11 cellular contexts compared by ENCODE assay signal in the genomic region with DNA sequence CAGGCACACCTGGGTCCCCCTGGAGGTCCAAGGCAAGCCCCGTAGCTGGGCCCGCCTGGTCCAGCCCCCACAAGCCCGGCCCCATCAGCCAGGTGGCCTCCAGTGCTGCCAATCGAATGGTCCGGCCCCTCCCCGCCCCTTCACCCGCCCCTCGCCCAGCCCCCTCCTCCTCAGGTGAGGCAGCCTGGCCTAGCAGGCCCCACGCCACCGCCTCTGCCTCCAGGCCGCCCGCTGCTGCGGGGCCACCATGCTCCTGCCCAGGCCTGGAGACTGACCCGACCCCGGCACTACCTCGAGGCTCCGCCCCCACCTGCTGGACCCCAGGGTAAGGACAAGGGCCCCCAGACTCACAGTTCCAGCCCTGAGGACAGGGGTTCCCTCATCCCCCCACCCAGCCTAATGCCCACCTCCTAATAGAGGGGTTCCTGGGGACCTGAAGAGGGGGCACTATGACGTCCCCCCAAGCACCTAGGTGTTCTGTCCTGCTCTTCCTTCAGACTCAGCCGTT. TPM values are rescaled to one million over a fixed set of nuclear protein-coding genes. Genes with fewer than 3 reads are reported as not detected.
A peak's percentile ranks its signal among the peaks of the same experiment; 100 is the strongest.
DNase-seq lines count a peak whose midpoint lies in the region; ATAC-seq, FAIRE-seq and TF ChIP-seq lines count a peak whose summit lies in the region.
"Had no signal": no experiment of that assay in that cellular context is flagged by ENCODE, and none has a peak within 500 bp of the region (broad histone marks: within the 10 kb centered on the region; RNA-seq: fewer than 3 reads in every experiment).

A gene (plus strand): TSS at position 174 of the 508 bp plus-strand sequence. CDS start 786 bp downstream, outside the sequence.

- H3K9ac ChIP-seq in HUES48 (ENCODE audit: low read depth, low read length) (peak within 1 kb of the TSS; percentile 53), kidney (ENCODE audit: low read length in 2 of 2) (peak within 1 kb of the TSS; percentile 85 to 87)

- TF ChIP-seq POLR2A in spleen (IDR thresholded peaks at IDR 0.05) = no peak

- H3K4me1 Mint-ChIP-seq in activated naive CD8-positive, alpha-beta T cell treated with anti-CD3 and anti-CD28 coated beads, Interleukin-2, amount 50 U/mL, for 24 hours = peaks cover 29% of the 10 kb centered on the region

- FAIRE-seq in kidney (lab: Jason Lieb, UNC) (no peak), small intestine (lab: Jason Lieb, UNC) (no peak), HTR-8/SVneo (lab: Jason Lieb, UNC) (no peak)
- FAIRE-seq: colon had no signal

- no peak for DNase-seq in activated naive CD8-positive, alpha-beta T cell treated with anti-CD3 and anti-CD28 coated beads, Interleukin-2, amount 50 U/mL, for 24 hours
- peak; percentile 92 for DNase-seq in kidney
- no peak for DNase-seq in spleen
- no peak for DNase-seq in small intestine
- no peak for DNase-seq in HTR-8/SVneo (ENCODE audit: insufficient read length, low spot score)
- no peak for DNase-seq in aorta
- DNase-seq: NCI-H1105 treated with DMSO at 0.1 percent for 48 hours, T-helper 1 cell had no signal

- no peaks in the 10 kb centered on the region for H3K27me3 ChIP-seq in HUES48 (ENCODE audit: control insufficient read depth, insufficient read depth, low read length)
- peaks cover 0 to 25% (median 0%) of the 10 kb centered on the region in 7 donors for H3K27me3 ChIP-seq in spleen (replicated peaks in 1 of 7)
- no peaks in the 10 kb centered on the region for H3K27me3 ChIP-seq in small intestine (ENCODE audit: control insufficient read depth in 2 of 2, insufficient read depth in 2 of 2, low read length in 2 of 2)
- no peaks in the 10 kb centered on the region for H3K27me3 ChIP-seq in aorta (ENCODE audit: control insufficient read depth in 1 of 2, insufficient read depth in 2 of 2, low read length in 1 of 2)

- intact Hi-C loops in kidney (cut with DNase I) (no loop called here), spleen (cut with DNase I; ENCODE audit: low total_unique reads) (no loop called here), aorta (cut with DNase I) (no loop called here)

- H3K4me3 Mint-ChIP-seq in activated naive CD8-positive, alpha-beta T cell treated with anti-CD3 and anti-CD28 coated beads, Interleukin-2, amount 50 U/mL, for 24 hours = peak within 1 kb of the TSS; percentile 51

- H3K27ac Mint-ChIP-seq in activated naive CD8-positive, alpha-beta T cell treated with anti-CD3 and anti-CD28 coated beads, Interleukin-2, amount 50 U/mL, for 24 hours = peak within 1 kb of the TSS; percentile 42

- H3K27me3 Mint-ChIP-seq in activated naive CD8-positive, alpha-beta T cell treated with anti-CD3 and anti-CD28 coated beads, Interleukin-2, amount 50 U/mL, for 24 hours = peaks cover 8% of the 10 kb centered on the region

- H3K9me3 ChIP-seq in HUES48 (ENCODE audit: control insufficient read depth, insufficient read depth, low read length) = no peaks in the 10 kb centered on the region
- no peaks in the 10 kb centered on the region for H3K9me3 ChIP-seq in kidney (ENCODE audit: control insufficient read depth in 1 of 2, low read length in 2 of 2)
- no peaks in the 10 kb centered on the region for H3K9me3 ChIP-seq in spleen
- no peaks in the 10 kb centered on the region for H3K9me3 ChIP-seq in small intestine (ENCODE audit: control insufficient read depth, low read depth)
- H3K9me3 ChIP-seq in aorta (ENCODE audit: control insufficient read depth, low read length) = no peaks in the 10 kb centered on the region

- H3K27ac ChIP-seq in HUES48 (ENCODE audit: low read depth, low read length) (peak within 1 kb of the TSS; percentile 70), kidney (ENCODE audit: low read depth in 2 of 2, low read length in 2 of 2) (peak within 1 kb of the TSS; percentile 94 to 97), spleen (peak within 1 kb of the TSS; percentile 15 to 82 (median 78)), small intestine (ENCODE audit: low read depth in 1 of 2, low read length in 1 of 2) (peak within 1 kb of the TSS in 1 of 2 donors; percentile 61), aorta (ENCODE audit: low read depth in 1 of 2, low read length in 2 of 2) (no peak within 1 kb of the TSS)

- peaks cover 22% of the 10 kb centered on the region for H3K4me1 ChIP-seq in HUES48 (ENCODE audit: control insufficient read depth, insufficient read depth, low read length)
- H3K4me1 ChIP-seq in kidney (ENCODE audit: control insufficient read depth in 1 of 2, insufficient read depth in 1 of 2, low read depth in 1 of 2, low read length in 2 of 2) = peaks cover 23 to 55% of the 10 kb centered on the region in 2 donors
- peaks cover 48 to 96% (median 79%) of the 10 kb centered on the region in 6 donors for H3K4me1 ChIP-seq in spleen
- peaks cover 0 to 13% of the 10 kb centered on the region in 2 donors for H3K4me1 ChIP-seq in small intestine (ENCODE audit: control insufficient read depth in 2 of 2, insufficient read depth in 1 of 2, low read depth in 1 of 2, low read length in 1 of 2)
- H3K4me1 ChIP-seq in aorta (ENCODE audit: control insufficient read depth in 1 of 2, insufficient read depth in 2 of 2, low read length in 2 of 2) = no peaks in the 10 kb centered on the region

- TF ChIP-seq CTCF in kidney (IDR thresholded peaks at IDR 0.05; ENCODE audit: borderline replicate concordance, extremely low read depth, insufficient read depth) = no peak
- TF ChIP-seq CTCF in spleen (IDR thresholded peaks at IDR 0.05 in 8 of 11, conservative IDR thresholded peaks at IDR 0.05 in 3 of 11) = no peak

- 49 to 78% (median 68%) methylated on average over 9 to 19 of the region's 19 CpGs for WGBS in spleen, 5 donors
- WGBS in small intestine, 3 donors = 38 to 56% (median 55%) methylated on average over 6 to 19 of the region's 19 CpGs
- WGBS in aorta, 2 donors = 40 to 51% methylated on average over 13 to 19 of the region's 19 CpGs

- H3K36me3 ChIP-seq in HUES48 (ENCODE audit: control insufficient read depth, insufficient read depth, low read length) = no peaks in the 10 kb centered on the region
- no peaks in the 10 kb centered on the region for H3K36me3 ChIP-seq in kidney (ENCODE audit: control insufficient read depth in 1 of 2, insufficient read depth in 2 of 2, low read length in 2 of 2)
- no peaks in the 10 kb centered on the region for H3K36me3 ChIP-seq in spleen
- H3K36me3 ChIP-seq in small intestine (ENCODE audit: control insufficient read depth in 2 of 2, insufficient read depth in 2 of 2, low read length in 2 of 2) = no peaks in the 10 kb centered on the region
- H3K36me3 ChIP-seq in aorta (ENCODE audit: control insufficient read depth in 1 of 2, insufficient read depth in 2 of 2, low read length in 1 of 2) = no peaks in the 10 kb centered on the region

- H3K36me3 Mint-ChIP-seq in activated naive CD8-positive, alpha-beta T cell treated with anti-CD3 and anti-CD28 coated beads, Interleukin-2, amount 50 U/mL, for 24 hours (ENCODE audit: low read depth) = no peaks in the 10 kb centered on the region

- ATAC-seq in activated naive CD8-positive, alpha-beta T cell treated with anti-CD3 and anti-CD28 coated beads, Interleukin-2, amount 50 U/mL, for 24 hours = no peak
- ATAC-seq in HG03439 (IDR thresholded peaks at IDR 0.05; ENCODE audit: unreplicated experiment) (no peak), aorta (ENCODE audit: low FRiP score) (no peak)

- H3K4me3 ChIP-seq in HUES48 (ENCODE audit: low read depth, low read length) (peak within 1 kb of the TSS; percentile 66), kidney (ENCODE audit: low read length in 2 of 2) (peak within 1 kb of the TSS; percentile 81 to 82), spleen (peak within 1 kb of the TSS in 4 of 8 donors; percentile 28 to 60 (median 28)), small intestine (ENCODE audit: low read depth in 1 of 2, low read length in 2 of 2) (peak within 1 kb of the TSS in 1 of 2 donors; percentile 5), aorta (ENCODE audit: low read length in 2 of 2) (no peak within 1 kb of the TSS)

- no peaks in the 10 kb centered on the region for H3K9me3 Mint-ChIP-seq in activated naive CD8-positive, alpha-beta T cell treated with anti-CD3 and anti-CD28 coated beads, Interleukin-2, amount 50 U/mL, for 24 hours

RNA-seq across cellular contexts. Expression of the gene that starts here (rescaled TPM):
- total RNA-seq in kidney = 134 TPM
- 331 TPM for polyA plus RNA-seq in kidney (ENCODE audit: insufficient read depth, low read depth, low replicate concordance)
- total RNA-seq in spleen = 1 to 10 TPM; 1.0 to 4.3 (median 2.4) TPM
- polyA plus RNA-seq in spleen = 1 to 10 TPM in 2 of 3 donors, under 1 TPM in 1; 0.86 to 2.4 (median 1.1) TPM
- 1 to 10 TPM in 1 of 3 donors, not detected in 2; 1.8 TPM for polyA plus RNA-seq in small intestine
- 1 to 10 TPM in 1 of 2 donors, under 1 TPM in 1; 0.71 to 2.7 TPM for total RNA-seq in aorta
- not detected for polyA plus RNA-seq in aorta

Comparison
In these comparisons a context has a peak if more than half of its experiments do, and no peak if none do; other contexts are left out.
1. RNA of the gene that starts here (total RNA-seq): 134 TPM in kidney (single experiment); 0.71 to 2.7 TPM in aorta and 1.0 to 4.3 TPM in spleen; every median in the first group is over 10 times any median in the second.
2. RNA of the gene that starts here (polyA plus RNA-seq): 331 TPM in kidney (single experiment); 0.86 to 2.4 TPM in spleen, 1.8 TPM in small intestine and not detected in aorta; every median in the first group is over 10 times any median in the second.
3. H3K27ac ChIP-seq: peak in HUES48 (single experiment), kidney (2 of 2) and spleen (8 of 8); none in aorta (0 of 2).
4. H3K4me3 ChIP-seq: peak in HUES48 (single experiment) and kidney (2 of 2); none in aorta (0 of 2).